1 cellular context compared by ENCODE assay signal in genomic region chr9:133148351-133149129, GRCh38.
A peak's percentile ranks its signal among the peaks of the same experiment; 100 is the strongest.
TF ChIP-seq lines count a peak whose summit lies in the region.

No MANE protein-coding gene starts in this region.

TF ChIP-seq in K562, 482 proteins besides CTCF, POLR2A, EP300 and RAD21 (continued from another document and continues in another):
- no peak for TF ChIP-seq ATF3 (IDR thresholded peaks at IDR 0.05)
- no peak for TF ChIP-seq ATF3 (CRISPR knock-in tag; conservative IDR thresholded peaks at IDR 0.05)
- no peak for TF ChIP-seq PPARD (CRISPR knock-in tag; IDR thresholded peaks at IDR 0.05)
- TF ChIP-seq ZZZ3 (IDR thresholded peaks at IDR 0.05), result no peak
- TF ChIP-seq DNMT1 (IDR thresholded peaks at IDR 0.05), result no peak
- TF ChIP-seq CHD1 (IDR thresholded peaks at IDR 0.05; ENCODE audit: low read length), result peak; percentile 83
- TF ChIP-seq SUPT5H (IDR thresholded peaks at IDR 0.05), result peak; percentile 42; the same call in 1 of the 2 replicates
- TF ChIP-seq WHSC1 (IDR thresholded peaks at IDR 0.05; ENCODE audit: low read length), result no peak
- TF ChIP-seq POLR2B (IDR thresholded peaks at IDR 0.05; ENCODE audit: low read depth, partially characterized antibody), result peak; percentile 36
- TF ChIP-seq CBFA2T3 (IDR thresholded peaks at IDR 0.05), result no peak
- no peak for TF ChIP-seq CBX8 (IDR thresholded peaks at IDR 0.05; ENCODE audit: borderline replicate concordance, extremely low read depth, low read depth, low read length, poor library complexity, severe bottlenecking)
- no peak for TF ChIP-seq NR2C2 (CRISPR knock-in tag; IDR thresholded peaks at IDR 0.05)
- TF ChIP-seq NR2C2 (tag; IDR thresholded peaks at IDR 0.05), result no peak
- TF ChIP-seq NFATC3 (IDR thresholded peaks at IDR 0.05), result no peak
- no peak for TF ChIP-seq ZNF146 (CRISPR knock-in tag; IDR thresholded peaks at IDR 0.05; ENCODE audit: unreplicated experiment)
- TF ChIP-seq EGR1 (conservative IDR thresholded peaks at IDR 0.05), result no peak
- 0 out of 2 replicates have a peak, but pooled peaks have one; percentile 17 for TF ChIP-seq ZNF57 (CRISPR knock-in tag; IDR thresholded peaks at IDR 0.05)
- no peak for TF ChIP-seq DPF2 (IDR thresholded peaks at IDR 0.05)
- TF ChIP-seq E2F6 (IDR thresholded peaks at IDR 0.05; ENCODE audit: borderline replicate concordance in 1 of 2, extremely low read depth in 1 of 2, insufficient read depth in 1 of 2, insufficient read length in 1 of 2, low read depth in 1 of 2, low read length in 1 of 2, poor library complexity in 1 of 2, severe bottlenecking in 1 of 2), result no peak
- TF ChIP-seq NR2F6 (CRISPR knock-in tag; IDR thresholded peaks at IDR 0.05), result no peak
- TF ChIP-seq TOE1 (IDR thresholded peaks at IDR 0.05; ENCODE audit: borderline replicate concordance), result no peak
- 0 out of 2 replicates have a peak, but pooled peaks have one; percentile 52 for TF ChIP-seq TOE1 (CRISPR knock-in tag; IDR thresholded peaks at IDR 0.05; ENCODE audit: borderline replicate concordance, low read depth)
- TF ChIP-seq ELF4 (CRISPR knock-in tag; IDR thresholded peaks at IDR 0.05), result no peak
- no peak for TF ChIP-seq ARID1B (IDR thresholded peaks at IDR 0.05)
- no peak for TF ChIP-seq CC2D1A (IDR thresholded peaks at IDR 0.05)
- TF ChIP-seq SMARCC2 (IDR thresholded peaks at IDR 0.05; ENCODE audit: low read depth), result no peak
- TF ChIP-seq PHF8 (IDR thresholded peaks at IDR 0.05; ENCODE audit: borderline replicate concordance, low read length), result peak; percentile 59; the same call in 1 of the 2 replicates
- TF ChIP-seq ILK (tag; IDR thresholded peaks at IDR 0.05; ENCODE audit: borderline replicate concordance, low read depth), result no peak
- no peak for TF ChIP-seq ZNF79 (CRISPR knock-in tag; IDR thresholded peaks at IDR 0.05; ENCODE audit: low read depth)
- TF ChIP-seq SMARCA4 (IDR thresholded peaks at IDR 0.05), result no peak
- no peak for TF ChIP-seq NFE2 (IDR thresholded peaks at IDR 0.05; ENCODE audit: low read depth)
- no peak for TF ChIP-seq RBM25 (IDR thresholded peaks at IDR 0.05; ENCODE audit: low read depth, low read length, severe bottlenecking)
- TF ChIP-seq ZNF311 (CRISPR knock-in tag; IDR thresholded peaks at IDR 0.05), result no peak
- TF ChIP-seq ZNF184 (CRISPR knock-in tag; IDR thresholded peaks at IDR 0.05), result no peak
- peak; percentile 59; the same call in 1 of the 2 replicates for TF ChIP-seq SAFB (IDR thresholded peaks at IDR 0.05; ENCODE audit: borderline replicate concordance, low read depth, low read length)
- TF ChIP-seq RBM15 (IDR thresholded peaks at IDR 0.05; ENCODE audit: insufficient read depth, low read length), result no peak
- TF ChIP-seq ZNF561 (CRISPR knock-in tag; conservative IDR thresholded peaks at IDR 0.05), result no peak
- no peak for TF ChIP-seq TGIF2 (CRISPR knock-in tag; IDR thresholded peaks at IDR 0.05)
- no peak for TF ChIP-seq PHTF2 (CRISPR knock-in tag; IDR thresholded peaks at IDR 0.05)
- peak; percentile 85 to 88 for TF ChIP-seq NRF1 (conservative IDR thresholded peaks at IDR 0.05 in 1 of 2, IDR thresholded peaks at IDR 0.05 in 1 of 2)
- no peak; the same call in 1 of the 2 replicates for TF ChIP-seq STAG1 (CRISPR knock-in tag; IDR thresholded peaks at IDR 0.05; ENCODE audit: borderline replicate concordance)
- no peak for TF ChIP-seq KLF16 (IDR thresholded peaks at IDR 0.05)
- no peak for TF ChIP-seq ZFP1 (CRISPR knock-in tag; IDR thresholded peaks at IDR 0.05)
- no peak for TF ChIP-seq TRIM28 (IDR thresholded peaks at IDR 0.05)
- no peak for TF ChIP-seq ARID2 (IDR thresholded peaks at IDR 0.05)
- TF ChIP-seq PHB (CRISPR knock-in tag; IDR thresholded peaks at IDR 0.05), result no peak
- TF ChIP-seq ZBTB2 (IDR thresholded peaks at IDR 0.05), result 0 out of 2 replicates have a peak, but pooled peaks have one; percentile 61
- TF ChIP-seq ZBTB33 (CRISPR knock-in tag; IDR thresholded peaks at IDR 0.05), result 0 out of 2 replicates have a peak, but pooled peaks have one; percentile 12
- no peak for TF ChIP-seq MYNN (IDR thresholded peaks at IDR 0.05)
- TF ChIP-seq MYNN (CRISPR knock-in tag; IDR thresholded peaks at IDR 0.05), result no peak
- TF ChIP-seq SAP30 (IDR thresholded peaks at IDR 0.05; ENCODE audit: borderline replicate concordance, insufficient read depth, low read depth, low read length, poor library complexity, severe bottlenecking), result peak; percentile 39
- TF ChIP-seq, protein P1, sequence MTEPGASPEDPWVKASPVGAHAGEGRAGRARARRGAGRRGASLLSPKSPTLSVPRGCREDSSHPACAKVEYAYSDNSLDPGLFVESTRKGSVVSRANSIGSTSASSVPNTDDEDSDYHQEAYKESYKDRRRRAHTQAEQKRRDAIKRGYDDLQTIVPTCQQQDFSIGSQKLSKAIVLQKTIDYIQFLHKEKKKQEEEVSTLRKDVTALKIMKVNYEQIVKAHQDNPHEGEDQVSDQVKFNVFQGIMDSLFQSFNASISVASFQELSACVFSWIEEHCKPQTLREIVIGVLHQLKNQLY (CRISPR knock-in tag; conservative IDR thresholded peaks at IDR 0.05), result no peak
- no peak for TF ChIP-seq IRF2 (CRISPR knock-in tag; IDR thresholded peaks at IDR 0.05)
- no peak for TF ChIP-seq PML (IDR thresholded peaks at IDR 0.05; ENCODE audit: low read length)
- no peak for TF ChIP-seq ZNF444 (CRISPR knock-in tag; IDR thresholded peaks at IDR 0.05)
- TF ChIP-seq, protein P2, sequence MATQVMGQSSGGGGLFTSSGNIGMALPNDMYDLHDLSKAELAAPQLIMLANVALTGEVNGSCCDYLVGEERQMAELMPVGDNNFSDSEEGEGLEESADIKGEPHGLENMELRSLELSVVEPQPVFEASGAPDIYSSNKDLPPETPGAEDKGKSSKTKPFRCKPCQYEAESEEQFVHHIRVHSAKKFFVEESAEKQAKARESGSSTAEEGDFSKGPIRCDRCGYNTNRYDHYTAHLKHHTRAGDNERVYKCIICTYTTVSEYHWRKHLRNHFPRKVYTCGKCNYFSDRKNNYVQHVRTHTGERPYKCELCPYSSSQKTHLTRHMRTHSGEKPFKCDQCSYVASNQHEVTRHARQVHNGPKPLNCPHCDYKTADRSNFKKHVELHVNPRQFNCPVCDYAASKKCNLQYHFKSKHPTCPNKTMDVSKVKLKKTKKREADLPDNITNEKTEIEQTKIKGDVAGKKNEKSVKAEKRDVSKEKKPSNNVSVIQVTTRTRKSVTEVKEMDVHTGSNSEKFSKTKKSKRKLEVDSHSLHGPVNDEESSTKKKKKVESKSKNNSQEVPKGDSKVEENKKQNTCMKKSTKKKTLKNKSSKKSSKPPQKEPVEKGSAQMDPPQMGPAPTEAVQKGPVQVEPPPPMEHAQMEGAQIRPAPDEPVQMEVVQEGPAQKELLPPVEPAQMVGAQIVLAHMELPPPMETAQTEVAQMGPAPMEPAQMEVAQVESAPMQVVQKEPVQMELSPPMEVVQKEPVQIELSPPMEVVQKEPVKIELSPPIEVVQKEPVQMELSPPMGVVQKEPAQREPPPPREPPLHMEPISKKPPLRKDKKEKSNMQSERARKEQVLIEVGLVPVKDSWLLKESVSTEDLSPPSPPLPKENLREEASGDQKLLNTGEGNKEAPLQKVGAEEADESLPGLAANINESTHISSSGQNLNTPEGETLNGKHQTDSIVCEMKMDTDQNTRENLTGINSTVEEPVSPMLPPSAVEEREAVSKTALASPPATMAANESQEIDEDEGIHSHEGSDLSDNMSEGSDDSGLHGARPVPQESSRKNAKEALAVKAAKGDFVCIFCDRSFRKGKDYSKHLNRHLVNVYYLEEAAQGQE (CRISPR knock-in tag; IDR thresholded peaks at IDR 0.05; ENCODE audit: low read depth), result no peak
- no peak for TF ChIP-seq ZNF717 (CRISPR knock-in tag; IDR thresholded peaks at IDR 0.05)
- no peak for TF ChIP-seq RREB1 (CRISPR knock-in tag; IDR thresholded peaks at IDR 0.05)
- no peak for TF ChIP-seq RAD51 (IDR thresholded peaks at IDR 0.05; ENCODE audit: borderline replicate concordance, low read depth)
- TF ChIP-seq KLF13 (tag; IDR thresholded peaks at IDR 0.05; ENCODE audit: borderline replicate concordance, low read depth), result no peak
- no peak for TF ChIP-seq EP400 (IDR thresholded peaks at IDR 0.05)
